6 cellular contexts compared by ENCODE assay signal in the genomic region with DNA sequence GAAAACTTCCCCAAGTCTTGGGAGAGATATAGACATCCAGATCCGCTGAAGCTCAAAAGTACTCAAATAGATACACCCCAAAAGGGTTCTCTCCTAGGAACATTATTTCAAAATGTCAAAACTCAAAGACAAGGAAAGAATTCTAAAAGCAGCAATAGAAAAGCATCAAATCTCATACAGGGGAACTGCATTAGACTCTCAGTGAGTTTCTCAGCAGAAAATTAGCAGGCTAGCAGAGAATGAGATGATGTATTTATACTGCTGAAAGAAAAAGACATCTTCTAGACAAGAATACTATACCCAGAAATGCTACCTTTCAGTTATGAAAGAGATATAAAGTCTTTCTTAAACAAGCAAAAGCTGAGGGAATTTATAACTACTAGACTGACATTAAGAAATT.
"Had no signal": no experiment of that assay in that cellular context is flagged by ENCODE, and none has a peak within 500 bp of the region (broad histone marks: within the 10 kb centered on the region; RNA-seq: fewer than 3 reads in every experiment).

No MANE protein-coding gene starts in this region.

- H3K27ac ChIP-seq: HL-60 had no signal

- ATAC-seq: HepG2, K562 had no signal

- DNase-seq: IMR-90, KBM-7, KG1 had no signal

- H3K4me3 ChIP-seq: K562 had no signal
